In the genomic region with DNA sequence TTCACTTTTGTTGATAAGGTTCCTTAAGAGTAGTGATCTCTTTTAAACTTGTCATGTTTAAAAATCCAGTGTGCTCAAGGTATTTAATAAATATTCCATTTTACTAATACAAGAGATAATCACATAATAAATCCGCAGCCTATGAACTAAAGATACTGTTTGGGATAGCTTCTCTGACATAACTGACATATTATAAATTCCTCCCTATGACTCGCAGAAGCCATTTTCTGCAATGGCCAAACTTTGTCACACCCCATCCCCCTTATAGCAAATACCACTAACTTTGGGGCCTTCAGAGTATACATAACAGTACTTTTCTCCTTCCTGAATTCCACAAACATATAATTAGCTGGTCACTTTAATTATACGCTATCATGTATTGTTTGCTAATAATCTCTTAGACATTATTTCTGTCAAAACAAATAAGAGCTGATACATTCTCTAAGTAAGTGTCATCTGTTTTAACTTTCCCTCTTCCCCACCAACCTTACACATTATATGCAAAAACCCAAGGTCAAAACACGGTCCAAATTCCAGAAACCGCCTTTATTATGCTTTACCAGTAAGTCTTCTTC, we compare ENCODE assay signal across 2 cellular contexts.
TF ChIP-seq lines count a peak whose summit lies in the region.

No MANE protein-coding gene starts in this region.

TF ChIP-seq in HCT116, 20 proteins besides CTCF, POLR2A, EP300 and RAD21:
- TF ChIP-seq, protein P1, sequence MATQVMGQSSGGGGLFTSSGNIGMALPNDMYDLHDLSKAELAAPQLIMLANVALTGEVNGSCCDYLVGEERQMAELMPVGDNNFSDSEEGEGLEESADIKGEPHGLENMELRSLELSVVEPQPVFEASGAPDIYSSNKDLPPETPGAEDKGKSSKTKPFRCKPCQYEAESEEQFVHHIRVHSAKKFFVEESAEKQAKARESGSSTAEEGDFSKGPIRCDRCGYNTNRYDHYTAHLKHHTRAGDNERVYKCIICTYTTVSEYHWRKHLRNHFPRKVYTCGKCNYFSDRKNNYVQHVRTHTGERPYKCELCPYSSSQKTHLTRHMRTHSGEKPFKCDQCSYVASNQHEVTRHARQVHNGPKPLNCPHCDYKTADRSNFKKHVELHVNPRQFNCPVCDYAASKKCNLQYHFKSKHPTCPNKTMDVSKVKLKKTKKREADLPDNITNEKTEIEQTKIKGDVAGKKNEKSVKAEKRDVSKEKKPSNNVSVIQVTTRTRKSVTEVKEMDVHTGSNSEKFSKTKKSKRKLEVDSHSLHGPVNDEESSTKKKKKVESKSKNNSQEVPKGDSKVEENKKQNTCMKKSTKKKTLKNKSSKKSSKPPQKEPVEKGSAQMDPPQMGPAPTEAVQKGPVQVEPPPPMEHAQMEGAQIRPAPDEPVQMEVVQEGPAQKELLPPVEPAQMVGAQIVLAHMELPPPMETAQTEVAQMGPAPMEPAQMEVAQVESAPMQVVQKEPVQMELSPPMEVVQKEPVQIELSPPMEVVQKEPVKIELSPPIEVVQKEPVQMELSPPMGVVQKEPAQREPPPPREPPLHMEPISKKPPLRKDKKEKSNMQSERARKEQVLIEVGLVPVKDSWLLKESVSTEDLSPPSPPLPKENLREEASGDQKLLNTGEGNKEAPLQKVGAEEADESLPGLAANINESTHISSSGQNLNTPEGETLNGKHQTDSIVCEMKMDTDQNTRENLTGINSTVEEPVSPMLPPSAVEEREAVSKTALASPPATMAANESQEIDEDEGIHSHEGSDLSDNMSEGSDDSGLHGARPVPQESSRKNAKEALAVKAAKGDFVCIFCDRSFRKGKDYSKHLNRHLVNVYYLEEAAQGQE (IDR thresholded peaks at IDR 0.05; ENCODE audit: low read depth): no peak
- TF ChIP-seq SP1 (IDR thresholded peaks at IDR 0.05; ENCODE audit: low read depth) (no peak), TCF7L2 (IDR thresholded peaks at IDR 0.05; ENCODE audit: borderline replicate concordance, extremely low read depth, insufficient read depth, insufficient read length) (no peak), EGR1 (IDR thresholded peaks at IDR 0.05; ENCODE audit: low read depth) (no peak), CBX3 (IDR thresholded peaks at IDR 0.05; ENCODE audit: low read depth) (no peak), CEBPB (IDR thresholded peaks at IDR 0.05; ENCODE audit: low read depth) (no peak), POLR2AphosphoS5 (IDR thresholded peaks at IDR 0.05; ENCODE audit: low read depth, low read length) (no peak)
- TF ChIP-seq, protein P2, sequence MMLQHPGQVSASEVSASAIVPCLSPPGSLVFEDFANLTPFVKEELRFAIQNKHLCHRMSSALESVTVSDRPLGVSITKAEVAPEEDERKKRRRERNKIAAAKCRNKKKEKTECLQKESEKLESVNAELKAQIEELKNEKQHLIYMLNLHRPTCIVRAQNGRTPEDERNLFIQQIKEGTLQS (IDR thresholded peaks at IDR 0.05): no peak

TF ChIP-seq in HepG2, 621 proteins besides CTCF, POLR2A, EP300 and RAD21:
- TF ChIP-seq, protein P3, sequence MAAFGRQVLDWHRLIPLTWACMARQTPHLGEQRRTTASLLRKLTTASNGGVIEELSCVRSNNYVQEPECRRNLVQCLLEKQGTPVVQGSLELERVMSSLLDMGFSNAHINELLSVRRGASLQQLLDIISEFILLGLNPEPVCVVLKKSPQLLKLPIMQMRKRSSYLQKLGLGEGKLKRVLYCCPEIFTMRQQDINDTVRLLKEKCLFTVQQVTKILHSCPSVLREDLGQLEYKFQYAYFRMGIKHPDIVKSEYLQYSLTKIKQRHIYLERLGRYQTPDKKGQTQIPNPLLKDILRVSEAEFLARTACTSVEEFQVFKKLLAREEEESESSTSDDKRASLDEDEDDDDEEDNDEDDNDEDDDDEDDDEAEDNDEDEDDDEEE (CRISPR knock-in tag; IDR thresholded peaks at IDR 0.05): no peak
- TF ChIP-seq, protein P4, sequence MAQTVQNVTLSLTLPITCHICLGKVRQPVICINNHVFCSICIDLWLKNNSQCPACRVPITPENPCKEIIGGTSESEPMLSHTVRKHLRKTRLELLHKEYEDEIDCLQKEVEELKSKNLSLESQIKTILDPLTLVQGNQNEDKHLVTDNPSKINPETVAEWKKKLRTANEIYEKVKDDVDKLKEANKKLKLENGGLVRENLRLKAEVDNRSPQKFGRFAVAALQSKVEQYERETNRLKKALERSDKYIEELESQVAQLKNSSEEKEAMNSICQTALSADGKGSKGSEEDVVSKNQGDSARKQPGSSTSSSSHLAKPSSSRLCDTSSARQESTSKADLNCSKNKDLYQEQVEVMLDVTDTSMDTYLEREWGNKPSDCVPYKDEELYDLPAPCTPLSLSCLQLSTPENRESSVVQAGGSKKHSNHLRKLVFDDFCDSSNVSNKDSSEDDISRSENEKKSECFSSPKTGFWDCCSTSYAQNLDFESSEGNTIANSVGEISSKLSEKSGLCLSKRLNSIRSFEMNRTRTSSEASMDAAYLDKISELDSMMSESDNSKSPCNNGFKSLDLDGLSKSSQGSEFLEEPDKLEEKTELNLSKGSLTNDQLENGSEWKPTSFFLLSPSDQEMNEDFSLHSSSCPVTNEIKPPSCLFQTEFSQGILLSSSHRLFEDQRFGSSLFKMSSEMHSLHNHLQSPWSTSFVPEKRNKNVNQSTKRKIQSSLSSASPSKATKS (CRISPR knock-in tag; IDR thresholded peaks at IDR 0.05): no peak
- TF ChIP-seq ZFP36L2 (CRISPR knock-in tag; IDR thresholded peaks at IDR 0.05) (no peak), PITX1 (CRISPR knock-in tag; IDR thresholded peaks at IDR 0.05) (no peak), NRL (CRISPR knock-in tag; IDR thresholded peaks at IDR 0.05; ENCODE audit: borderline replicate concordance) (no peak)
- TF ChIP-seq, protein P5, sequence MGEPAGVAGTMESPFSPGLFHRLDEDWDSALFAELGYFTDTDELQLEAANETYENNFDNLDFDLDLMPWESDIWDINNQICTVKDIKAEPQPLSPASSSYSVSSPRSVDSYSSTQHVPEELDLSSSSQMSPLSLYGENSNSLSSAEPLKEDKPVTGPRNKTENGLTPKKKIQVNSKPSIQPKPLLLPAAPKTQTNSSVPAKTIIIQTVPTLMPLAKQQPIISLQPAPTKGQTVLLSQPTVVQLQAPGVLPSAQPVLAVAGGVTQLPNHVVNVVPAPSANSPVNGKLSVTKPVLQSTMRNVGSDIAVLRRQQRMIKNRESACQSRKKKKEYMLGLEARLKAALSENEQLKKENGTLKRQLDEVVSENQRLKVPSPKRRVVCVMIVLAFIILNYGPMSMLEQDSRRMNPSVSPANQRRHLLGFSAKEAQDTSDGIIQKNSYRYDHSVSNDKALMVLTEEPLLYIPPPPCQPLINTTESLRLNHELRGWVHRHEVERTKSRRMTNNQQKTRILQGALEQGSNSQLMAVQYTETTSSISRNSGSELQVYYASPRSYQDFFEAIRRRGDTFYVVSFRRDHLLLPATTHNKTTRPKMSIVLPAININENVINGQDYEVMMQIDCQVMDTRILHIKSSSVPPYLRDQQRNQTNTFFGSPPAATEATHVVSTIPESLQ (CRISPR knock-in tag; conservative IDR thresholded peaks at IDR 0.05): no peak
